Comparison of ENCODE assay signal across 18 cellular contexts in the genomic region with DNA sequence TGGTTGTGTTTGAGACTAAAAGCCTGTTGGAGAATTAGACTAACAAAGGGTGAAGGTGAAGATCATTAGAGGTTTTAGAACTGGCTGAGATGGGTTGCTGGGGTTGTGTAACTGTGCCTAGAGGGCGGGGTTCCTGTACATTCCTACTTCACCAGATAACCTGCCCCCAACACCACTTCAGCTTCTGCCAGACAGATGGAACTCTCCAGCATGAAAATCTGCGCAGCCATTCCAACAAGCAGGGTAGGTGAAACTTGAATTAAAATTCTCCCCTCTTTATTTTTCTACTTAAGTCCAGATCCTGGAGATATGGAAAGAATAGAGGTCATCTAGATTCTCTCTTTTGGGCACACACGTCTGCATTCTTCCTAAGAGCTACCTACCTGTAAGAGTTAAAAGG. TPM values are rescaled to one million over a fixed set of nuclear protein-coding genes. Genes with fewer than 3 reads are reported as not detected.
DNase-seq lines count a peak whose midpoint lies in the region; ATAC-seq and TF ChIP-seq lines count a peak whose summit lies in the region.
"Had no signal": no experiment of that assay in that cellular context is flagged by ENCODE, and none has a peak within 500 bp of the region (broad histone marks: within the 10 kb centered on the region; RNA-seq: fewer than 3 reads in every experiment).

No MANE protein-coding gene starts in this region.

- peaks cover 52% of the 10 kb centered on the region for H3K9me3 ChIP-seq in Karpas-422 (ENCODE audit: low read length)

- H3K36me3 Mint-ChIP-seq in GM23338 (ENCODE audit: low read depth) = no peaks in the 10 kb centered on the region; the same call in 2 of the 3 replicates
- H3K36me3 Mint-ChIP-seq: T-cell had no signal

- H3K27ac Mint-ChIP-seq in GM23338 = no peak overlapping the region
- H3K27ac Mint-ChIP-seq: stimulated activated naive B cell treated with anti-CD40 and anti-IgM and Interleukin-4, amounts not matched to agents 10 μg/mL and 1 μg/mL and 100 μg/mL, for 72 hours had no signal

- H3K4me1 Mint-ChIP-seq in GM23338 = peaks cover 36% of the 10 kb centered on the region

- H3K4me1 ChIP-seq in GM23338 (ENCODE audit: insufficient read depth) (peaks cover 48% of the 10 kb centered on the region), Karpas-422 (ENCODE audit: low read length) (no peaks in the 10 kb centered on the region)
- H3K4me1 ChIP-seq: foreskin keratinocyte had no signal

- no peak overlapping the region for H2AFZ ChIP-seq in GM23338
- no peak overlapping the region for H2AFZ ChIP-seq in Karpas-422 (ENCODE audit: low read length)

- H3K9me2 ChIP-seq in GM23338 (ENCODE audit: insufficient read depth) (no peaks in the 10 kb centered on the region), Karpas-422 (replicated peaks; ENCODE audit: insufficient read depth, low read length) (no peaks in the 10 kb centered on the region)

- DNase-seq in GM23338 (ENCODE audit: low spot score) (no peak), NCI-H187 (lab: John Stamatoyannopoulos, UW) (peak; percentile 73 to 85), NCI-H748 treated with DMSO at 0.1 percent for 48 hours (lab: John Stamatoyannopoulos, UW) (peak; percentile 93), NCI-H226 (no peak), KG1 (lab: John Stamatoyannopoulos, UW) (no peak), Karpas-422 (no peak)
- DNase-seq: activated CD4-positive, CD25-positive, alpha-beta regulatory T cell; activated effector memory CD4-positive, alpha-beta T cell treated with anti-CD3 and anti-CD28 coated beads, Interleukin-2, amount 50 U/mL, for 16 hours; amniotic stem cell; Calu3; foreskin keratinocyte; stimulated activated CD4-positive, alpha-beta T cell treated with anti-CD3 and anti-CD28 coated beads, Interleukin-12 subunit alpha, Interleukin-12 subunit beta, amount 100 ng/mL, for 4 hours; stimulated activated naive B cell treated with anti-CD40 and anti-IgM and Interleukin-4, amounts not matched to agents 10 μg/mL and 1 μg/mL and 100 μg/mL, for 72 hours; T-cell; trophoblast cell had no signal

- peaks cover 4% of the 10 kb centered on the region; the same call in 1 of the 3 replicates for H3K9me3 Mint-ChIP-seq in GM23338

- H3K36me3 ChIP-seq in GM23338 (ENCODE audit: insufficient read depth) = no peaks in the 10 kb centered on the region
- no peaks in the 10 kb centered on the region for H3K36me3 ChIP-seq in Karpas-422 (ENCODE audit: insufficient read depth, low read length)

- peaks cover 20% of the 10 kb centered on the region for H3F3A ChIP-seq in GM23338 (replicated peaks; ENCODE audit: low read depth)

- H3K79me2 ChIP-seq in GM23338 (replicated peaks; ENCODE audit: insufficient read depth) = no peaks in the 10 kb centered on the region
- no peaks in the 10 kb centered on the region for H3K79me2 ChIP-seq in Karpas-422 (ENCODE audit: low read length)

- no peak overlapping the region; the same call in 2 of the 3 replicates for H3K4me3 Mint-ChIP-seq in GM23338
- H3K4me3 Mint-ChIP-seq: stimulated activated naive B cell treated with anti-CD40 and anti-IgM and Interleukin-4, amounts not matched to agents 10 μg/mL and 1 μg/mL and 100 μg/mL, for 72 hours; T-cell had no signal

- H3K27me3 ChIP-seq in GM23338 (ENCODE audit: insufficient read depth) (peaks cover 100% of the 10 kb centered on the region), layer of hippocampus (ENCODE audit: control insufficient read depth, insufficient read depth, low read length) (peaks cover 21% of the 10 kb centered on the region), Karpas-422 (ENCODE audit: low read length) (no peaks in the 10 kb centered on the region)

- H3K4me2 ChIP-seq in GM23338 (0 out of 2 replicates have a peak overlapping the region, but pooled peaks have one; percentile 80), Karpas-422 (ENCODE audit: low read depth, low read length, poor library complexity, severe bottlenecking) (no peak overlapping the region)

- H3K27me3 Mint-ChIP-seq in GM23338 (ENCODE audit: insufficient read depth, low read depth, poor library complexity) = peaks cover 97% of the 10 kb centered on the region

- no peak for TF ChIP-seq CTCF in GM23338 (conservative IDR thresholded peaks at IDR 0.05; ENCODE audit: low read depth in 2 of 2)

- ATAC-seq in GM23338 (no peak), GM21390 (IDR thresholded peaks at IDR 0.05; ENCODE audit: unreplicated experiment) (no peak)
- ATAC-seq: foreskin keratinocyte; stimulated activated naive B cell treated with anti-CD40 and anti-IgM and Interleukin-4, amounts not matched to agents 10 μg/mL and 1 μg/mL and 100 μg/mL, for 72 hours; T-cell had no signal

- H3K4me3 ChIP-seq in GM23338 (no peak overlapping the region), Karpas-422 (ENCODE audit: low read length) (no peak overlapping the region)

- peaks cover 39% of the 10 kb centered on the region for H4K20me1 ChIP-seq in GM23338 (replicated peaks; ENCODE audit: insufficient read depth)
- H4K20me1 ChIP-seq in Karpas-422 (ENCODE audit: insufficient read depth, low read depth, low read length) = no peaks in the 10 kb centered on the region

- H3K9ac ChIP-seq in Karpas-422 (ENCODE audit: low read length) = no peak overlapping the region

- H3K27ac ChIP-seq in GM23338 (ENCODE audit: low read depth) = no peak overlapping the region
- H3K27ac ChIP-seq in layer of hippocampus (ENCODE audit: low read depth, low read length) = peak overlapping the region; percentile 58
- H3K27ac ChIP-seq in Karpas-422 (ENCODE audit: low read length) = no peak overlapping the region
- H3K27ac ChIP-seq: foreskin keratinocyte had no signal

TF ChIP-seq in GM23338, 12 proteins besides CTCF, POLR2A, EP300 and RAD21 (continues in another document):
- TF ChIP-seq NANOG (IDR thresholded peaks at IDR 0.05; ENCODE audit: borderline replicate concordance) = no peak
- no peak for TF ChIP-seq EZH2 (IDR thresholded peaks at IDR 0.05; ENCODE audit: low read depth, unreplicated experiment)
- TF ChIP-seq, protein P1, sequence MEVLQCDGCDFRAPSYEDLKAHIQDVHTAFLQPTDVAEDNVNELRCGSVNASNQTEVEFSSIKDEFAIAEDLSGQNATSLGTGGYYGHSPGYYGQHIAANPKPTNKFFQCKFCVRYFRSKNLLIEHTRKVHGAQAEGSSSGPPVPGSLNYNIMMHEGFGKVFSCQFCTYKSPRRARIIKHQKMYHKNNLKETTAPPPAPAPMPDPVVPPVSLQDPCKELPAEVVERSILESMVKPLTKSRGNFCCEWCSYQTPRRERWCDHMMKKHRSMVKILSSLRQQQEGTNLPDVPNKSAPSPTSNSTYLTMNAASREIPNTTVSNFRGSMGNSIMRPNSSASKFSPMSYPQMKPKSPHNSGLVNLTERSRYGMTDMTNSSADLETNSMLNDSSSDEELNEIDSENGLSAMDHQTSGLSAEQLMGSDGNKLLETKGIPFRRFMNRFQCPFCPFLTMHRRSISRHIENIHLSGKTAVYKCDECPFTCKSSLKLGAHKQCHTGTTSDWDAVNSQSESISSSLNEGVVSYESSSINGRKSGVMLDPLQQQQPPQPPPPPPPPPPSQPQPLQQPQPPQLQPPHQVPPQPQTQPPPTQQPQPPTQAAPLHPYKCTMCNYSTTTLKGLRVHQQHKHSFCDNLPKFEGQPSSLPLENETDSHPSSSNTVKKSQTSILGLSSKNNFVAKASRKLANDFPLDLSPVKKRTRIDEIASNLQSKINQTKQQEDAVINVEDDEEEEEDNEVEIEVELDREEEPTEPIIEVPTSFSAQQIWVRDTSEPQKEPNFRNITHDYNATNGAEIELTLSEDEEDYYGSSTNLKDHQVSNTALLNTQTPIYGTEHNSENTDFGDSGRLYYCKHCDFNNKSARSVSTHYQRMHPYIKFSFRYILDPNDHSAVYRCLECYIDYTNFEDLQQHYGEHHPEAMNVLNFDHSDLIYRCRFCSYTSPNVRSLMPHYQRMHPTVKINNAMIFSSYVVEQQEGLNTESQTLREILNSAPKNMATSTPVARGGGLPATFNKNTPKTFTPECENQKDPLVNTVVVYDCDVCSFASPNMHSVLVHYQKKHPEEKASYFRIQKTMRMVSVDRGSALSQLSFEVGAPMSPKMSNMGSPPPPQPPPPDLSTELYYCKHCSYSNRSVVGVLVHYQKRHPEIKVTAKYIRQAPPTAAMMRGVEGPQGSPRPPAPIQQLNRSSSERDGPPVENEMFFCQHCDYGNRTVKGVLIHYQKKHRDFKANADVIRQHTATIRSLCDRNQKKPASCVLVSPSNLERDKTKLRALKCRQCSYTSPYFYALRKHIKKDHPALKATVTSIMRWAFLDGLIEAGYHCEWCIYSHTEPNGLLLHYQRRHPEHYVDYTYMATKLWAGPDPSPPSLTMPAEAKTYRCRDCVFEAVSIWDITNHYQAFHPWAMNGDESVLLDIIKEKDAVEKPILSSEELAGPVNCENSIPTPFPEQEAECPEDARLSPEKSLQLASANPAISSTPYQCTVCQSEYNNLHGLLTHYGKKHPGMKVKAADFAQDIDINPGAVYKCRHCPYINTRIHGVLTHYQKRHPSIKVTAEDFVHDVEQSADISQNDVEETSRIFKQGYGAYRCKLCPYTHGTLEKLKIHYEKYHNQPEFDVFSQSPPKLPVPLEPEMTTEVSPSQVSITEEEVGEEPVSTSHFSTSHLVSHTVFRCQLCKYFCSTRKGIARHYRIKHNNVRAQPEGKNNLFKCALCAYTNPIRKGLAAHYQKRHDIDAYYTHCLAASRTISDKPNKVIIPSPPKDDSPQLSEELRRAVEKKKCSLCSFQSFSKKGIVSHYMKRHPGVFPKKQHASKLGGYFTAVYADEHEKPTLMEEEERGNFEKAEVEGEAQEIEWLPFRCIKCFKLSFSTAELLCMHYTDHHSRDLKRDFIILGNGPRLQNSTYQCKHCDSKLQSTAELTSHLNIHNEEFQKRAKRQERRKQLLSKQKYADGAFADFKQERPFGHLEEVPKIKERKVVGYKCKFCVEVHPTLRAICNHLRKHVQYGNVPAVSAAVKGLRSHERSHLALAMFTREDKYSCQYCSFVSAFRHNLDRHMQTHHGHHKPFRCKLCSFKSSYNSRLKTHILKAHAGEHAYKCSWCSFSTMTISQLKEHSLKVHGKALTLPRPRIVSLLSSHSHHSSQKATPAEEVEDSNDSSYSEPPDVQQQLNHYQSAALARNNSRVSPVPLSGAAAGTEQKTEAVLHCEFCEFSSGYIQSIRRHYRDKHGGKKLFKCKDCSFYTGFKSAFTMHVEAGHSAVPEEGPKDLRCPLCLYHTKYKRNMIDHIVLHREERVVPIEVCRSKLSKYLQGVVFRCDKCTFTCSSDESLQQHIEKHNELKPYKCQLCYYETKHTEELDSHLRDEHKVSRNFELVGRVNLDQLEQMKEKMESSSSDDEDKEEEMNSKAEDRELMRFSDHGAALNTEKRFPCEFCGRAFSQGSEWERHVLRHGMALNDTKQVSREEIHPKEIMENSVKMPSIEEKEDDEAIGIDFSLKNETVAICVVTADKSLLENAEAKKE (CRISPR knock-in tag; IDR thresholded peaks at IDR 0.05) = no peak
- TF ChIP-seq CREB1 (CRISPR knock-in tag; IDR thresholded peaks at IDR 0.05; ENCODE audit: low read depth) = no peak
- no peak for TF ChIP-seq STAT1 (IDR thresholded peaks at IDR 0.05; ENCODE audit: unreplicated experiment)

RNA-seq across cellular contexts. Expression of a gene that starts 6.0 kb away (rescaled TPM):
- 0.10 and 0.12 TPM in 2 replicates for total RNA-seq in GM23338 (2014; rRNA removed; shearing (Covaris generic))
- polyA plus RNA-seq in GM23338 (2016; fragmentation: Nextera tagmentation; extraction: Ambion mirVana) = 0.05 and 0.07 TPM in 2 replicates
- total RNA-seq in Karpas-422 (2014; rRNA removed; shearing (Covaris generic); ENCODE audit: low replicate concordance) = not detected in 2 replicates
- total RNA-seq: Calu3, foreskin keratinocyte, liver, T-cell had no signal
- polyA plus RNA-seq: foreskin keratinocyte, liver had no signal

Comparison
In these comparisons a context has a peak if more than half of its experiments do, and no peak if none do; other contexts are left out.
1. DNase-seq: peak in NCI-H187 (2 of 2) and NCI-H748 treated with DMSO at 0.1 percent for 48 hours (single experiment); none in GM23338 (single experiment), NCI-H226 (single experiment), KG1 (single experiment) and Karpas-422 (single experiment).